Comparison of ENCODE assay signal across 14 cellular contexts in genomic region chr17:2564876-2565275, GRCh38. TPM values are rescaled to one million over a fixed set of nuclear protein-coding genes. Genes with fewer than 3 reads are reported as not detected.
DNase-seq lines count a peak whose midpoint lies in the region; ATAC-seq, FAIRE-seq and TF ChIP-seq lines count a peak whose summit lies in the region.
"Had no signal": no experiment of that assay in that cellular context is flagged by ENCODE, and none has a peak within 500 bp of the region (broad histone marks: within the 10 kb centered on the region; RNA-seq: fewer than 3 reads in every experiment).

No MANE protein-coding gene starts in this region.

- H3K36me3 Mint-ChIP-seq in WTC11 = peaks cover 12% of the 10 kb centered on the region
- no peaks in the 10 kb centered on the region for H3K36me3 Mint-ChIP-seq in type B pancreatic cell
- H3K36me3 Mint-ChIP-seq in GM23338 (ENCODE audit: low read depth) = peaks cover 13% of the 10 kb centered on the region; the same call in 2 of the 3 replicates
- H3K36me3 Mint-ChIP-seq: CD4-positive, CD25-positive, alpha-beta regulatory T cell; immature natural killer cell; natural killer cell had no signal

- no peak for DNase-seq in HTR-8/SVneo (ENCODE audit: insufficient read length, low spot score)
- DNase-seq in WTC11 (ENCODE audit: low spot score) = no peak
- peak; percentile 45 for DNase-seq in iris pigment epithelial cell (ENCODE audit: low read depth)
- DNase-seq in type B pancreatic cell (ENCODE audit: extremely low spot score, unreplicated experiment) = no peak
- no peak for DNase-seq in GM23338 (ENCODE audit: low spot score)
- DNase-seq in GDM1 (lab: John Stamatoyannopoulos, UW) = no peak
- DNase-seq in SIG-M5 treated with dmso at 0.1 percent for 504 hours (lab: John Stamatoyannopoulos, UW; ENCODE audit: unreplicated experiment) = no peak
- DNase-seq: CD4-positive, CD25-positive, alpha-beta regulatory T cell; GOT3; immature natural killer cell; natural killer cell; NCI-H2171 treated with DMSO at 0.1 percent for 48 hours; retina had no signal

- peaks cover 5% of the 10 kb centered on the region for H3K27me3 Mint-ChIP-seq in WTC11 (ENCODE audit: low read depth)
- H3K27me3 Mint-ChIP-seq in type B pancreatic cell = no peaks in the 10 kb centered on the region
- H3K27me3 Mint-ChIP-seq in GM23338 (ENCODE audit: insufficient read depth, low read depth, poor library complexity) = peaks cover 6% of the 10 kb centered on the region

- no peak overlapping the region for H3K4me2 ChIP-seq in GM23338

- 0 out of 2 replicates have a peak, but pooled peaks cover 2% of the 10 kb centered on the region for H3F3A ChIP-seq in GM23338 (replicated peaks; ENCODE audit: low read depth)

- H3K4me3 ChIP-seq in GM23338 = no peak overlapping the region
- H3K4me3 ChIP-seq: coronary artery had no signal

- TF ChIP-seq CTCF in WTC11 (IDR thresholded peaks at IDR 0.05) (no peak), type B pancreatic cell (conservative IDR thresholded peaks at IDR 0.05) (no peak), GM23338 (conservative IDR thresholded peaks at IDR 0.05; ENCODE audit: low read depth in 2 of 2) (no peak)

- no peaks in the 10 kb centered on the region for H3K27me3 ChIP-seq in GM23338 (ENCODE audit: insufficient read depth)

- H3K4me1 Mint-ChIP-seq in WTC11 (0 out of 2 replicates have a peak, but pooled peaks cover 2% of the 10 kb centered on the region), type B pancreatic cell (ENCODE audit: unreplicated experiment) (peaks cover 9% of the 10 kb centered on the region), GM23338 (no peaks in the 10 kb centered on the region)
- H3K4me1 Mint-ChIP-seq: immature natural killer cell, natural killer cell had no signal

- no peak for ATAC-seq in WTC11
- ATAC-seq in GM23338 = no peak
- ATAC-seq: natural killer cell had no signal

- H3K4me1 ChIP-seq in GM23338 (ENCODE audit: insufficient read depth) = no peaks in the 10 kb centered on the region

- H3K9me2 ChIP-seq in GM23338 (ENCODE audit: insufficient read depth) = no peaks in the 10 kb centered on the region

- CTCF ChIA-PET in WTC11 (lab: Charles Lee) = no interaction called here

- H3K36me3 ChIP-seq in GM23338 (ENCODE audit: insufficient read depth) = peaks cover 4% of the 10 kb centered on the region; the same call in 1 of the 2 replicates

- H3K27ac ChIP-seq in GM23338 (ENCODE audit: low read depth) = no peak overlapping the region
- H3K27ac ChIP-seq: coronary artery had no signal

- no peak overlapping the region for H2AFZ ChIP-seq in GM23338

- H3K9me3 Mint-ChIP-seq in WTC11 (peaks cover 14% of the 10 kb centered on the region), type B pancreatic cell (no peaks in the 10 kb centered on the region), GM23338 (peaks cover 28% of the 10 kb centered on the region)
- H3K9me3 Mint-ChIP-seq: immature natural killer cell, natural killer cell had no signal

- H3K27ac Mint-ChIP-seq in WTC11 (no peak overlapping the region), type B pancreatic cell (peak overlapping the region; percentile 95), GM23338 (no peak overlapping the region)
- H3K27ac Mint-ChIP-seq: CD4-positive, CD25-positive, alpha-beta regulatory T cell; immature natural killer cell; natural killer cell had no signal

- H3K4me3 Mint-ChIP-seq in WTC11 = no peak overlapping the region
- peak overlapping the region; percentile 8 for H3K4me3 Mint-ChIP-seq in type B pancreatic cell
- no peak overlapping the region for H3K4me3 Mint-ChIP-seq in GM23338
- H3K4me3 Mint-ChIP-seq: CD4-positive, CD25-positive, alpha-beta regulatory T cell; immature natural killer cell; natural killer cell had no signal

- no peaks in the 10 kb centered on the region for H3K79me2 ChIP-seq in GM23338 (replicated peaks; ENCODE audit: insufficient read depth)

- no peaks in the 10 kb centered on the region for H4K20me1 ChIP-seq in GM23338 (replicated peaks; ENCODE audit: insufficient read depth)

- POLR2A ChIA-PET in WTC11 (lab: Charles Lee) = no interaction called here

- FAIRE-seq in HTR-8/SVneo (lab: Jason Lieb, UNC) = peak; percentile 16

TF ChIP-seq in WTC11, 78 proteins besides CTCF, POLR2A, EP300 and RAD21:
- TF ChIP-seq MLX (CRISPR knock-in tag; IDR thresholded peaks at IDR 0.05) (no peak), ATF1 (CRISPR knock-in tag; IDR thresholded peaks at IDR 0.05) (no peak), AFF4 (CRISPR knock-in tag; IDR thresholded peaks at IDR 0.05; ENCODE audit: borderline replicate concordance) (no peak), GABPB1 (CRISPR knock-in tag; IDR thresholded peaks at IDR 0.05) (peak; percentile 32; the same call in 1 of the 2 replicates)
TF ChIP-seq in WTC11: peak in this region for 1.

TF ChIP-seq in GM23338, 12 proteins besides CTCF, POLR2A, EP300 and RAD21:
- TF ChIP-seq, protein P1, sequence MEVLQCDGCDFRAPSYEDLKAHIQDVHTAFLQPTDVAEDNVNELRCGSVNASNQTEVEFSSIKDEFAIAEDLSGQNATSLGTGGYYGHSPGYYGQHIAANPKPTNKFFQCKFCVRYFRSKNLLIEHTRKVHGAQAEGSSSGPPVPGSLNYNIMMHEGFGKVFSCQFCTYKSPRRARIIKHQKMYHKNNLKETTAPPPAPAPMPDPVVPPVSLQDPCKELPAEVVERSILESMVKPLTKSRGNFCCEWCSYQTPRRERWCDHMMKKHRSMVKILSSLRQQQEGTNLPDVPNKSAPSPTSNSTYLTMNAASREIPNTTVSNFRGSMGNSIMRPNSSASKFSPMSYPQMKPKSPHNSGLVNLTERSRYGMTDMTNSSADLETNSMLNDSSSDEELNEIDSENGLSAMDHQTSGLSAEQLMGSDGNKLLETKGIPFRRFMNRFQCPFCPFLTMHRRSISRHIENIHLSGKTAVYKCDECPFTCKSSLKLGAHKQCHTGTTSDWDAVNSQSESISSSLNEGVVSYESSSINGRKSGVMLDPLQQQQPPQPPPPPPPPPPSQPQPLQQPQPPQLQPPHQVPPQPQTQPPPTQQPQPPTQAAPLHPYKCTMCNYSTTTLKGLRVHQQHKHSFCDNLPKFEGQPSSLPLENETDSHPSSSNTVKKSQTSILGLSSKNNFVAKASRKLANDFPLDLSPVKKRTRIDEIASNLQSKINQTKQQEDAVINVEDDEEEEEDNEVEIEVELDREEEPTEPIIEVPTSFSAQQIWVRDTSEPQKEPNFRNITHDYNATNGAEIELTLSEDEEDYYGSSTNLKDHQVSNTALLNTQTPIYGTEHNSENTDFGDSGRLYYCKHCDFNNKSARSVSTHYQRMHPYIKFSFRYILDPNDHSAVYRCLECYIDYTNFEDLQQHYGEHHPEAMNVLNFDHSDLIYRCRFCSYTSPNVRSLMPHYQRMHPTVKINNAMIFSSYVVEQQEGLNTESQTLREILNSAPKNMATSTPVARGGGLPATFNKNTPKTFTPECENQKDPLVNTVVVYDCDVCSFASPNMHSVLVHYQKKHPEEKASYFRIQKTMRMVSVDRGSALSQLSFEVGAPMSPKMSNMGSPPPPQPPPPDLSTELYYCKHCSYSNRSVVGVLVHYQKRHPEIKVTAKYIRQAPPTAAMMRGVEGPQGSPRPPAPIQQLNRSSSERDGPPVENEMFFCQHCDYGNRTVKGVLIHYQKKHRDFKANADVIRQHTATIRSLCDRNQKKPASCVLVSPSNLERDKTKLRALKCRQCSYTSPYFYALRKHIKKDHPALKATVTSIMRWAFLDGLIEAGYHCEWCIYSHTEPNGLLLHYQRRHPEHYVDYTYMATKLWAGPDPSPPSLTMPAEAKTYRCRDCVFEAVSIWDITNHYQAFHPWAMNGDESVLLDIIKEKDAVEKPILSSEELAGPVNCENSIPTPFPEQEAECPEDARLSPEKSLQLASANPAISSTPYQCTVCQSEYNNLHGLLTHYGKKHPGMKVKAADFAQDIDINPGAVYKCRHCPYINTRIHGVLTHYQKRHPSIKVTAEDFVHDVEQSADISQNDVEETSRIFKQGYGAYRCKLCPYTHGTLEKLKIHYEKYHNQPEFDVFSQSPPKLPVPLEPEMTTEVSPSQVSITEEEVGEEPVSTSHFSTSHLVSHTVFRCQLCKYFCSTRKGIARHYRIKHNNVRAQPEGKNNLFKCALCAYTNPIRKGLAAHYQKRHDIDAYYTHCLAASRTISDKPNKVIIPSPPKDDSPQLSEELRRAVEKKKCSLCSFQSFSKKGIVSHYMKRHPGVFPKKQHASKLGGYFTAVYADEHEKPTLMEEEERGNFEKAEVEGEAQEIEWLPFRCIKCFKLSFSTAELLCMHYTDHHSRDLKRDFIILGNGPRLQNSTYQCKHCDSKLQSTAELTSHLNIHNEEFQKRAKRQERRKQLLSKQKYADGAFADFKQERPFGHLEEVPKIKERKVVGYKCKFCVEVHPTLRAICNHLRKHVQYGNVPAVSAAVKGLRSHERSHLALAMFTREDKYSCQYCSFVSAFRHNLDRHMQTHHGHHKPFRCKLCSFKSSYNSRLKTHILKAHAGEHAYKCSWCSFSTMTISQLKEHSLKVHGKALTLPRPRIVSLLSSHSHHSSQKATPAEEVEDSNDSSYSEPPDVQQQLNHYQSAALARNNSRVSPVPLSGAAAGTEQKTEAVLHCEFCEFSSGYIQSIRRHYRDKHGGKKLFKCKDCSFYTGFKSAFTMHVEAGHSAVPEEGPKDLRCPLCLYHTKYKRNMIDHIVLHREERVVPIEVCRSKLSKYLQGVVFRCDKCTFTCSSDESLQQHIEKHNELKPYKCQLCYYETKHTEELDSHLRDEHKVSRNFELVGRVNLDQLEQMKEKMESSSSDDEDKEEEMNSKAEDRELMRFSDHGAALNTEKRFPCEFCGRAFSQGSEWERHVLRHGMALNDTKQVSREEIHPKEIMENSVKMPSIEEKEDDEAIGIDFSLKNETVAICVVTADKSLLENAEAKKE (CRISPR knock-in tag; IDR thresholded peaks at IDR 0.05) = no peak

RNA-seq across cellular contexts. Expression of gene PAFAH1B1, which starts 28.6 kb away (rescaled TPM):
- total RNA-seq in WTC11 (2021) = 113 to 115 TPM (median 114 TPM) in 3 replicates
- total RNA-seq in type B pancreatic cell (ENCODE audit: low replicate concordance) = 120 and 126 TPM in 2 replicates
- total RNA-seq in GM23338 (2014; rRNA removed; shearing (Covaris generic)) = 68.5 and 69.9 TPM in 2 replicates
- polyA plus RNA-seq in GM23338 (2016; fragmentation: Nextera tagmentation; extraction: Ambion mirVana) = 71.7 and 84.4 TPM in 2 replicates

RNA-seq across cellular contexts. Expression of gene METTL16, which starts 53.2 kb away (rescaled TPM):
- 45.9 to 54.1 TPM (median 51.1 TPM) in 3 replicates for total RNA-seq in WTC11 (2021)
- total RNA-seq in type B pancreatic cell (ENCODE audit: low replicate concordance) = 27.5 and 39.3 TPM in 2 replicates
- total RNA-seq in GM23338 (2014; rRNA removed; shearing (Covaris generic)) = 78.1 and 80.8 TPM in 2 replicates
- polyA plus RNA-seq in GM23338 (2016; fragmentation: Nextera tagmentation; extraction: Ambion mirVana) = 39.5 and 40.1 TPM in 2 replicates
